Comparison of ENCODE assay signal across 8 cellular contexts in genomic region chr10:99993994-99994689, GRCh38. TPM values are rescaled to one million over a fixed set of nuclear protein-coding genes. Genes with fewer than 3 reads are reported as not detected.
DNase-seq lines count a peak whose midpoint lies in the region; ATAC-seq and TF ChIP-seq lines count a peak whose summit lies in the region.

No MANE protein-coding gene starts in this region.

- no peaks in the 10 kb centered on the region for H3K36me3 Mint-ChIP-seq in activated T-helper 17 cell treated with anti-CD3 and anti-CD28 coated beads, Interleukin-2, amount 50 U/mL, for 72 hours (ENCODE audit: low read depth)

- TF ChIP-seq POLR2A in Peyer's patch (IDR thresholded peaks at IDR 0.05) = no peak

- peak; percentile 47 for ATAC-seq in GM18499 (IDR thresholded peaks at IDR 0.05; ENCODE audit: insufficient read depth, unreplicated experiment)
- peak; percentile 82 for ATAC-seq in HG02678 (IDR thresholded peaks at IDR 0.05; ENCODE audit: unreplicated experiment)
- peak; percentile 96 for ATAC-seq in activated T-helper 17 cell treated with anti-CD3 and anti-CD28 coated beads, Interleukin-2, amount 50 U/mL, for 72 hours (replicated peaks)
- ATAC-seq in left cardiac atrium = peak; percentile 81 to 82
- ATAC-seq in GM21717 (IDR thresholded peaks at IDR 0.05; ENCODE audit: unreplicated experiment) = no peak

- in situ Hi-C loops in ACHN (cut with HindIII; ENCODE audit: low pct_ligation_motif_present, low pct_unique_long_range_greater_than_20kb, low sequenced_read_pairs) = no loop called here

- H3K36me3 ChIP-seq in Peyer's patch = no peaks in the 10 kb centered on the region

- peaks cover 5% of the 10 kb centered on the region for H3K4me1 Mint-ChIP-seq in activated T-helper 17 cell treated with anti-CD3 and anti-CD28 coated beads, Interleukin-2, amount 50 U/mL, for 72 hours

- H3K9me3 ChIP-seq in Peyer's patch = no peaks in the 10 kb centered on the region

- no peak for TF ChIP-seq CTCF in Peyer's patch (IDR thresholded peaks at IDR 0.05)

- intact Hi-C loops in left cardiac atrium (cut with DNase I) = no loop called here

- H3K27ac Mint-ChIP-seq in activated T-helper 17 cell treated with anti-CD3 and anti-CD28 coated beads, Interleukin-2, amount 50 U/mL, for 72 hours = peak overlapping the region; percentile 63

- H3K27me3 ChIP-seq in Peyer's patch = no peaks in the 10 kb centered on the region

- no peak overlapping the region for H3K4me3 ChIP-seq in Peyer's patch

- H3K4me1 ChIP-seq in Peyer's patch = peaks cover 0 to 32% (median 3%) of the 10 kb centered on the region in 4 donors

- H3K9me3 Mint-ChIP-seq in activated T-helper 17 cell treated with anti-CD3 and anti-CD28 coated beads, Interleukin-2, amount 50 U/mL, for 72 hours = no peaks in the 10 kb centered on the region

- H3K27ac ChIP-seq in Peyer's patch = peak overlapping the region in 2 of 4 donors; percentile 1 to 24

- H3K4me3 Mint-ChIP-seq in activated T-helper 17 cell treated with anti-CD3 and anti-CD28 coated beads, Interleukin-2, amount 50 U/mL, for 72 hours = peak overlapping the region; percentile 56

- no peaks in the 10 kb centered on the region for H3K27me3 Mint-ChIP-seq in activated T-helper 17 cell treated with anti-CD3 and anti-CD28 coated beads, Interleukin-2, amount 50 U/mL, for 72 hours

- DNase-seq in Peyer's patch = peak in 2 of 3 donors; percentile 82 to 88
- peak; percentile 59 for DNase-seq in left cardiac atrium
- DNase-seq in stimulated activated CD4-positive, alpha-beta T cell treated with anti-CD3 and anti-CD28 coated beads, Interleukin-2, amount 100 ng/mL, for 4 hours (ENCODE audit: low read depth) = peak; percentile 28
- DNase-seq in ACHN = no peak

RNA-seq across cellular contexts. Expression of gene DNMBP, which starts 15.6 kb away (rescaled TPM):
- total RNA-seq in Peyer's patch = 10 to 100 TPM; 53.6 to 96.0 (median 69.6) TPM
- 1 to 10 TPM; 3.0 TPM for total RNA-seq in activated T-helper 17 cell treated with anti-CD3 and anti-CD28 coated beads, Interleukin-2, amount 50 U/mL, for 72 hours
- total RNA-seq in left cardiac atrium = 1 to 10 TPM; 6.7 to 7.9 TPM

Comparison
In these comparisons a context has a peak if more than half of its experiments do, and no peak if none do; other contexts are left out.
1. RNA of gene DNMBP, which starts 15.6 kb away (total RNA-seq): 53.6 to 96.0 TPM in Peyer's patch; 6.7 to 7.9 TPM in left cardiac atrium and 3.0 TPM in activated T-helper 17 cell treated with anti-CD3 and anti-CD28 coated beads, Interleukin-2, amount 50 U/mL, for 72 hours; every median in the first group is over 4 times any median in the second.